In genomic region chr1:119794230-119794629, GRCh38 we compare ENCODE assay signal across 20 cellular contexts. TPM values are rescaled to one million over a fixed set of nuclear protein-coding genes. Genes with fewer than 3 reads are reported as not detected.
DNase-seq lines count a peak whose midpoint lies in the region; TF ChIP-seq lines count a peak whose summit lies in the region.
"Had no signal": no experiment of that assay in that cellular context is flagged by ENCODE, and none has a peak within 500 bp of the region (broad histone marks: within the 10 kb centered on the region; RNA-seq: fewer than 3 reads in every experiment).

No MANE protein-coding gene starts in this region.

- no peaks in the 10 kb centered on the region for H3K36me3 Mint-ChIP-seq in nephron (ENCODE audit: low read depth)
- H3K36me3 Mint-ChIP-seq in CD8-positive, alpha-beta memory T cell: peaks cover 0 to 2% (median 0%) of the 10 kb centered on the region in 3 donors
- H3K36me3 Mint-ChIP-seq: CD14-positive monocyte had no signal

- H3K27me3 Mint-ChIP-seq in nephron (ENCODE audit: low read depth): peaks cover 9% of the 10 kb centered on the region
- peaks cover 4 to 28% of the 10 kb centered on the region in 2 donors for H3K27me3 Mint-ChIP-seq in CD8-positive, alpha-beta memory T cell

- H3K4me1 ChIP-seq in esophagus muscularis mucosa (peaks cover 0 to 31% (median 25%) of the 10 kb centered on the region in 4 donors), rectal smooth muscle tissue (ENCODE audit: control insufficient read depth, insufficient read depth, low read length) (peaks cover 18% of the 10 kb centered on the region), right atrium auricular region (no peaks in the 10 kb centered on the region)
- no peaks in the 10 kb centered on the region for H3K4me1 ChIP-seq in CD8-positive, alpha-beta memory T cell (ENCODE audit: insufficient read depth, low read length)
- H3K4me1 ChIP-seq: BE2C; BLaER1 treated with 17β-estradiol and CSF1 and Interleukin-3, amounts not matched to agents 10 nM and 100 nM had no signal

- no peaks in the 10 kb centered on the region for H3K27me3 ChIP-seq in esophagus muscularis mucosa
- no peaks in the 10 kb centered on the region for H3K27me3 ChIP-seq in rectal smooth muscle tissue (ENCODE audit: control insufficient read depth, insufficient read depth, low read length)
- H3K27me3 ChIP-seq in CD8-positive, alpha-beta memory T cell (ENCODE audit: insufficient read depth, low read length, poor library complexity, severe bottlenecking): no peaks in the 10 kb centered on the region
- no peaks in the 10 kb centered on the region for H3K27me3 ChIP-seq in right atrium auricular region
- H3K27me3 ChIP-seq: BLaER1 treated with 17β-estradiol and CSF1 and Interleukin-3, amounts not matched to agents 10 nM and 100 nM had no signal

- peaks cover 71% of the 10 kb centered on the region for H3K4me1 Mint-ChIP-seq in nephron
- H3K4me1 Mint-ChIP-seq in CD8-positive, alpha-beta memory T cell: peaks cover 0 to 2% (median 0%) of the 10 kb centered on the region in 3 donors

- DNase-seq in esophagus muscularis mucosa (ENCODE audit: extremely low spot score) (peak; percentile 86), T-helper 1 cell (no peak), right atrium auricular region (ENCODE audit: low spot score) (no peak)
- DNase-seq in CD8-positive, alpha-beta memory T cell: no peak
- DNase-seq: BE2C; Calu3; CD4-positive, alpha-beta T cell; COR-L47; DMS153; DND-41; H7; HCEC 1CT had no signal

- POLR2A ChIA-PET in CD8-positive, alpha-beta memory T cell (lab: Charles Lee): no interaction called here

- TF ChIP-seq EP300 in esophagus muscularis mucosa (IDR thresholded peaks at IDR 0.05): no peak

- H3K9me3 ChIP-seq in esophagus muscularis mucosa (no peaks in the 10 kb centered on the region), right atrium auricular region (no peaks in the 10 kb centered on the region)
- H3K9me3 ChIP-seq in CD8-positive, alpha-beta memory T cell (ENCODE audit: low read length): no peaks in the 10 kb centered on the region
- H3K9me3 ChIP-seq: BE2C; BLaER1 treated with 17β-estradiol and CSF1 and Interleukin-3, amounts not matched to agents 10 nM and 100 nM had no signal

- CTCF ChIA-PET in CD8-positive, alpha-beta memory T cell (lab: Charles Lee): interaction anchor here (1.0 to 1.4 kb wide), 2 partner anchors 9 to 15 kb away, joined by 4 read pairs; no protein-coding TSS in a partner anchor

- WGBS in esophagus muscularis mucosa: 39% methylated on average over 4 of the region's 4 CpGs

- H3K27ac ChIP-seq in esophagus muscularis mucosa (replicated peaks in 1 of 4) (peak overlapping the region in 2 of 4 donors; percentile 27 to 38), rectal smooth muscle tissue (ENCODE audit: low read depth, low read length) (peak overlapping the region; percentile 15), right atrium auricular region (no peak overlapping the region)
- H3K27ac ChIP-seq in CD8-positive, alpha-beta memory T cell (ENCODE audit: low read depth, low read length): no peak overlapping the region
- H3K27ac ChIP-seq: 22Rv1; BLaER1 treated with 17β-estradiol and CSF1 and Interleukin-3, amounts not matched to agents 10 nM and 100 nM; GM23248 had no signal

- intact Hi-C loops in esophagus muscularis mucosa (cut with DNase I): no loop called here

- TF ChIP-seq POLR2A in esophagus muscularis mucosa (IDR thresholded peaks at IDR 0.05; ENCODE audit: low read depth): no peak

- peak overlapping the region; percentile 30 to 97 (median 97) for H3K27ac Mint-ChIP-seq in nephron
- H3K27ac Mint-ChIP-seq in CD8-positive, alpha-beta memory T cell: no peak overlapping the region
- H3K27ac Mint-ChIP-seq: CD14-positive monocyte; CD4-positive, alpha-beta T cell had no signal

- no peaks in the 10 kb centered on the region for H3K36me3 ChIP-seq in esophagus muscularis mucosa
- no peaks in the 10 kb centered on the region for H3K36me3 ChIP-seq in rectal smooth muscle tissue (ENCODE audit: control insufficient read depth, insufficient read depth, low read length)
- no peaks in the 10 kb centered on the region for H3K36me3 ChIP-seq in CD8-positive, alpha-beta memory T cell (ENCODE audit: insufficient read depth, low read length)
- H3K36me3 ChIP-seq in right atrium auricular region: no peaks in the 10 kb centered on the region
- H3K36me3 ChIP-seq: BE2C; BLaER1 treated with 17β-estradiol and CSF1 and Interleukin-3, amounts not matched to agents 10 nM and 100 nM had no signal

- no peak overlapping the region for H3K4me3 Mint-ChIP-seq in nephron
- H3K4me3 Mint-ChIP-seq in CD8-positive, alpha-beta memory T cell: no peak overlapping the region
- H3K4me3 Mint-ChIP-seq: CD14-positive monocyte; CD4-positive, alpha-beta T cell had no signal

- H3K9ac ChIP-seq in rectal smooth muscle tissue (ENCODE audit: low read length): no peak overlapping the region
- H3K9ac ChIP-seq: BLaER1 treated with 17β-estradiol and CSF1 and Interleukin-3, amounts not matched to agents 10 nM and 100 nM; GM23248 had no signal

- TF ChIP-seq CTCF in esophagus muscularis mucosa (IDR thresholded peaks at IDR 0.05) (no peak), nephron (IDR thresholded peaks at IDR 0.05; ENCODE audit: unreplicated experiment in 3 of 3) (no peak), right atrium auricular region (IDR thresholded peaks at IDR 0.05) (no peak)

- H3K4me3 ChIP-seq in esophagus muscularis mucosa: no peak overlapping the region
- no peak overlapping the region for H3K4me3 ChIP-seq in rectal smooth muscle tissue (ENCODE audit: low read length)
- H3K4me3 ChIP-seq in CD8-positive, alpha-beta memory T cell (ENCODE audit: low read length): no peak overlapping the region
- no peak overlapping the region for H3K4me3 ChIP-seq in right atrium auricular region
- H3K4me3 ChIP-seq: BLaER1 treated with 17β-estradiol and CSF1 and Interleukin-3, amounts not matched to agents 10 nM and 100 nM; GM23248 had no signal

- no peaks in the 10 kb centered on the region for H3K9me3 Mint-ChIP-seq in nephron
- H3K9me3 Mint-ChIP-seq in CD8-positive, alpha-beta memory T cell: no peaks in the 10 kb centered on the region
- H3K9me3 Mint-ChIP-seq: CD4-positive, alpha-beta T cell had no signal

RNA-seq across cellular contexts. Expression of gene REG4, which starts 17.0 kb away (rescaled TPM):
- total RNA-seq in esophagus muscularis mucosa: not detected
- total RNA-seq in CD8-positive, alpha-beta memory T cell: 1 to 10 TPM; 2.5 to 3.0 TPM
- polyA plus RNA-seq in CD8-positive, alpha-beta memory T cell: 4.4 TPM
- total RNA-seq in right atrium auricular region: not detected
- total RNA-seq: Calu3, GM23248, H1, H7 had no signal
- polyA plus RNA-seq: AG04450, CD14-positive monocyte, GM23248, H1 had no signal

RNA-seq across cellular contexts. Expression of gene HMGCS2, which starts 25.5 kb away (rescaled TPM):
- total RNA-seq in esophagus muscularis mucosa (1 to 10 TPM in 1 of 4 donors, under 1 TPM in 1, not detected in 2; 0.83 to 1.1 TPM), right atrium auricular region (10 to 100 TPM; 12.4 to 43.8 TPM)
- total RNA-seq in CD8-positive, alpha-beta memory T cell: not detected
- not detected for polyA plus RNA-seq in CD8-positive, alpha-beta memory T cell
- total RNA-seq: Calu3; CD4-positive, alpha-beta T cell; GM23248; H1; H7 had no signal
- polyA plus RNA-seq: AG04450, CD14-positive monocyte, GM23248, H1 had no signal

Comparison
In these comparisons a context has a peak if more than half of its experiments do, and no peak if none do; other contexts are left out.
1. H3K27ac Mint-ChIP-seq: peak in nephron (3 of 3); none in CD8-positive, alpha-beta memory T cell (0 of 8).
2. RNA of gene HMGCS2, which starts 25.5 kb away (total RNA-seq): 12.4 to 43.8 TPM in right atrium auricular region; 0.83 to 1.1 TPM in esophagus muscularis mucosa and not detected in CD8-positive, alpha-beta memory T cell; every median in the first group is over 4 times any median in the second.